In the genomic region with DNA sequence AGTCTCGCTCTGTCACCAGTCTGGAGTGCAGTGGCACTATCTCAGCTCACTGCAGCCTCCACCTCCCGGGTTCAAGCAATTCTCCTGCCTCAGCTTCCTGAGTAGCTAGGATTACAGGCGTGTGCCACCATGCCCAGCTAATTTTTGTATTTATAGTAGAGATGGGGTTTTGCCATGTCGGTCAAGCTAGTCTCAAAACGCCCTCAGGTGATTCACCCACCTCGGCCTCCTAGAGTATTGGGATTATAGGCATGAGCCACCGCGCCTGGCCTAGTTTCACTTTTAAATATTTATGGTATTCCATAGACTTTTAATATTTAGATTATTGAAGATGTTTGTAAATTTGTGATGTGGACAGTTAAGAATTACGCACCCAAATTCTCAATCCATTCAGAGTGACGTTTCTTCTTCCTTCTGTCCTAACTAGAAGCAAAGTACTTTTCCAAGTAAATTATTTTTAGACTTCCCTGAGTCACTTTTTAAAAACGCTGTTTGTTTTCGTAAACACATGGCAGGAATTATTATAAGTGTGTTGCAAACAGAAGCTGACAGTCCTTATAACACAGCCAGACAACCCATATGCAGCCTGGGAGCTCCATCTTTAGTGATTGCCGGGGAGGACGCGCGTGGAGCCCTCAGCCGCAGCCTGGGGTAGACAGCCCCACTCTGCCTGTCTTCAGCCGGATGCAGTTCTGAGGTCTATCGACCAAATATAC, we compare ENCODE assay signal across 18 cellular contexts.
"Had no signal": no experiment of that assay in that cellular context is flagged by ENCODE, and none has a peak within 500 bp of the region (broad histone marks: within the 10 kb centered on the region; RNA-seq: fewer than 3 reads in every experiment).

No MANE protein-coding gene starts in this region.

- H3K27me3 Mint-ChIP-seq: brain; central memory CD8-positive, alpha-beta T cell; stimulated activated naive CD8-positive, alpha-beta T cell treated with anti-CD3 and anti-CD28 coated beads, Interleukin-15, amount 100 ng/mL, for 72 hours had no signal

- H3K4me1 Mint-ChIP-seq: brain; central memory CD8-positive, alpha-beta T cell; nephron; stimulated activated naive CD8-positive, alpha-beta T cell treated with anti-CD3 and anti-CD28 coated beads, Interleukin-15, amount 100 ng/mL, for 72 hours had no signal

- H3K9me3 Mint-ChIP-seq: activated naive CD4-positive, alpha-beta T cell treated with anti-CD3 and anti-CD28 coated beads, Interleukin-2, amount 50 U/mL, for 72 hours; activated T-cell treated with anti-CD3 and anti-CD28 coated beads, Interleukin-2, amount 50 U/mL, for 4 hours; central memory CD8-positive, alpha-beta T cell; stimulated activated naive CD8-positive, alpha-beta T cell treated with anti-CD3 and anti-CD28 coated beads, Interleukin-15, amount 100 ng/mL, for 72 hours; T-helper 1 cell treated with Interleukin-12 subunit alpha and Interleukin-12 subunit beta and Interleukin-4 antibody, amounts not matched to agents 30 μg/mL and 1 μg/mL, for 36 hours had no signal

- H3K27me3 ChIP-seq: ovary had no signal

- ATAC-seq: activated CD4-positive, CD25-positive, alpha-beta regulatory T cell treated with anti-CD3 and anti-CD28 coated beads, Interleukin-2, amount 50 U/mL, for 24 hours; activated naive CD4-positive, alpha-beta T cell treated with anti-CD3 and anti-CD28 coated beads, Interleukin-2, amount 50 U/mL, for 72 hours; activated T-cell treated with anti-CD3 and anti-CD28 coated beads, Interleukin-2, amount 50 U/mL, for 4 hours; left colon; stimulated activated naive CD8-positive, alpha-beta T cell treated with anti-CD3 and anti-CD28 coated beads, Interleukin-15, amount 100 ng/mL, for 72 hours had no signal

- DNase-seq: activated CD4-positive, alpha-beta T cell treated with anti-CD3 and anti-CD28 coated beads, Interleukin-2, amount 50 U/mL, for 4 hours; activated effector memory CD4-positive, alpha-beta T cell treated with anti-CD3 and anti-CD28 coated beads, Interleukin-2, amount 50 U/mL, for 16 hours; activated T-cell treated with anti-CD3 and anti-CD28 coated beads, Interleukin-2, amount 50 U/mL, for 4 hours; amygdala; cortex of kidney; effector memory CD4-positive, alpha-beta T cell; left colon; ovary; stimulated activated CD4-positive, alpha-beta T cell treated with anti-CD3 and anti-CD28 coated beads, Interleukin-15, amount 100 ng/mL, for 24 hours; stimulated activated CD4-positive, alpha-beta T cell treated with anti-CD3 and anti-CD28 coated beads, Interleukin-4, amount 100 ng/mL, for 4 hours; stimulated activated naive CD8-positive, alpha-beta T cell treated with anti-CD3 and anti-CD28 coated beads, Interleukin-15, amount 100 ng/mL, for 72 hours had no signal

- H3K4me3 ChIP-seq: ovary had no signal

- H3K27ac Mint-ChIP-seq: activated naive CD4-positive, alpha-beta T cell treated with anti-CD3 and anti-CD28 coated beads, Interleukin-2, amount 50 U/mL, for 72 hours; nephron; T-helper 1 cell treated with Interleukin-12 subunit alpha and Interleukin-12 subunit beta and Interleukin-4 antibody, amounts not matched to agents 30 μg/mL and 1 μg/mL, for 36 hours had no signal

- H3K36me3 ChIP-seq: ovary had no signal

- H3K9me3 ChIP-seq: ovary had no signal

- H3K4me3 Mint-ChIP-seq: activated T-cell treated with anti-CD3 and anti-CD28 coated beads, Interleukin-2, amount 50 U/mL, for 4 hours; brain; central memory CD8-positive, alpha-beta T cell; nephron; stimulated activated naive CD8-positive, alpha-beta T cell treated with anti-CD3 and anti-CD28 coated beads, Interleukin-15, amount 100 ng/mL, for 72 hours; T-helper 1 cell treated with Interleukin-12 subunit alpha and Interleukin-12 subunit beta and Interleukin-4 antibody, amounts not matched to agents 30 μg/mL and 1 μg/mL, for 36 hours had no signal

- H3K27ac ChIP-seq: epithelial cell of prostate, ovary had no signal
